20 cellular contexts compared by ENCODE assay signal in genomic region chr9:74132986-74133385, GRCh38.
A peak's percentile ranks its signal among the peaks of the same experiment; 100 is the strongest.
DNase-seq lines count a peak whose midpoint lies in the region; TF ChIP-seq lines count a peak whose summit lies in the region.
"Had no signal": no experiment of that assay in that cellular context is flagged by ENCODE, and none has a peak within 500 bp of the region (broad histone marks: within the 10 kb centered on the region; RNA-seq: fewer than 3 reads in every experiment).

No MANE protein-coding gene starts in this region.

- H3K27me3 ChIP-seq in endodermal cell (ENCODE audit: control insufficient read depth, insufficient read depth, low read length, poor library complexity, severe bottlenecking) (no peaks in the 10 kb centered on the region), neural progenitor cell (no peaks in the 10 kb centered on the region)

- H3K4me3 Mint-ChIP-seq in endodermal cell (no peak overlapping the region), neural progenitor cell (no peak overlapping the region)
- no peak overlapping the region for H3K4me3 Mint-ChIP-seq in activated T-helper 2 cell treated with anti-CD3 and anti-CD28 coated beads, Interferon-gamma antibody, Interleukin-2, Interleukin-4, amounts not matched to agents 10 μg/mL and 5 μg/mL and 100 μg/mL, durations not matched to agents 14 hours and 24 hours and 36 hours (ENCODE audit: low read depth)
- H3K4me3 Mint-ChIP-seq: activated CD8-positive, alpha-beta T cell treated with anti-CD3 and anti-CD28 coated beads, Interleukin-2, amount 10 ng/mL, durations not matched to agents 7 days and 5 days; activated naive CD8-positive, alpha-beta T cell treated with anti-CD3 and anti-CD28 coated beads, Interleukin-2, amount 50 U/mL, for 24 hours; naive thymus-derived CD8-positive, alpha-beta T cell; stimulated activated naive CD8-positive, alpha-beta T cell treated with anti-CD3 and anti-CD28 coated beads, Interleukin-15, Interleukin-2, amounts not matched to agents 100 ng/mL and 50 ng/mL, for 24 hours; T-helper 1 cell treated with Interleukin-12 subunit alpha and Interleukin-12 subunit beta and Interleukin-4 antibody, amounts not matched to agents 30 μg/mL and 1 μg/mL, for 36 hours had no signal

- no peaks in the 10 kb centered on the region for H3K9me3 ChIP-seq in endodermal cell (ENCODE audit: control insufficient read depth, low read length)
- H3K9me3 ChIP-seq in neural progenitor cell (ENCODE audit: low read depth), result no peaks in the 10 kb centered on the region
- H3K9me3 ChIP-seq: SK-N-SH had no signal

- H4K20me1 ChIP-seq in neural progenitor cell (ENCODE audit: low read depth), result no peaks in the 10 kb centered on the region

- H3K79me2 ChIP-seq in neural progenitor cell (ENCODE audit: low read depth), result no peaks in the 10 kb centered on the region

- peak overlapping the region; percentile 38 for H2AFZ ChIP-seq in neural progenitor cell (replicated peaks)

- peaks cover 4% of the 10 kb centered on the region for H3K4me1 Mint-ChIP-seq in endodermal cell
- no peaks in the 10 kb centered on the region for H3K4me1 Mint-ChIP-seq in neural progenitor cell
- no peaks in the 10 kb centered on the region for H3K4me1 Mint-ChIP-seq in activated T-helper 2 cell treated with anti-CD3 and anti-CD28 coated beads, Interferon-gamma antibody, Interleukin-2, Interleukin-4, amounts not matched to agents 10 μg/mL and 5 μg/mL and 100 μg/mL, durations not matched to agents 14 hours and 24 hours and 36 hours (ENCODE audit: low read depth)
- H3K4me1 Mint-ChIP-seq: activated naive CD8-positive, alpha-beta T cell treated with anti-CD3 and anti-CD28 coated beads, Interleukin-2, amount 50 U/mL, for 24 hours; naive thymus-derived CD8-positive, alpha-beta T cell had no signal

- H3K36me3 ChIP-seq in endodermal cell (ENCODE audit: control insufficient read depth, insufficient read depth, low read length), result no peaks in the 10 kb centered on the region
- no peaks in the 10 kb centered on the region for H3K36me3 ChIP-seq in neural progenitor cell

- TF ChIP-seq CTCF in endodermal cell (conservative IDR thresholded peaks at IDR 0.05) (peak; percentile 68), neural progenitor cell (IDR thresholded peaks at IDR 0.05) (peak; percentile 25)

- no peak overlapping the region for H3K4me2 ChIP-seq in neural progenitor cell
- H3K4me2 ChIP-seq: SK-N-SH had no signal

- H3K4me1 ChIP-seq in endodermal cell (ENCODE audit: control insufficient read depth, insufficient read depth, low read length) (no peaks in the 10 kb centered on the region), neural progenitor cell (no peaks in the 10 kb centered on the region)

- H3K4me3 ChIP-seq in endodermal cell (ENCODE audit: low read length), result no peak overlapping the region
- H3K4me3 ChIP-seq in neural progenitor cell, result no peak overlapping the region

- no peaks in the 10 kb centered on the region for H3K36me3 Mint-ChIP-seq in endodermal cell (ENCODE audit: low read depth)
- no peaks in the 10 kb centered on the region for H3K36me3 Mint-ChIP-seq in neural progenitor cell
- H3K36me3 Mint-ChIP-seq in activated T-helper 2 cell treated with anti-CD3 and anti-CD28 coated beads, Interferon-gamma antibody, Interleukin-2, Interleukin-4, amounts not matched to agents 10 μg/mL and 5 μg/mL and 100 μg/mL, durations not matched to agents 14 hours and 24 hours and 36 hours (ENCODE audit: low read depth), result no peaks in the 10 kb centered on the region
- H3K36me3 Mint-ChIP-seq: naive thymus-derived CD8-positive, alpha-beta T cell had no signal

- H3K9ac ChIP-seq in endodermal cell (ENCODE audit: extremely low read depth, low read length, poor library complexity, severe bottlenecking) (no peak overlapping the region), neural progenitor cell (no peak overlapping the region)
- H3K9ac ChIP-seq: SK-N-SH had no signal

- no peaks in the 10 kb centered on the region for H3K27me3 Mint-ChIP-seq in endodermal cell (ENCODE audit: insufficient read depth)
- no peaks in the 10 kb centered on the region for H3K27me3 Mint-ChIP-seq in neural progenitor cell (ENCODE audit: insufficient read depth, low read depth)
- no peaks in the 10 kb centered on the region for H3K27me3 Mint-ChIP-seq in activated T-helper 2 cell treated with anti-CD3 and anti-CD28 coated beads, Interferon-gamma antibody, Interleukin-2, Interleukin-4, amounts not matched to agents 10 μg/mL and 5 μg/mL and 100 μg/mL, durations not matched to agents 14 hours and 24 hours and 36 hours (ENCODE audit: low read depth)
- H3K27me3 Mint-ChIP-seq: activated naive CD8-positive, alpha-beta T cell treated with anti-CD3 and anti-CD28 coated beads, Interleukin-2, amount 50 U/mL, for 24 hours; naive thymus-derived CD8-positive, alpha-beta T cell; stimulated activated naive CD8-positive, alpha-beta T cell treated with anti-CD3 and anti-CD28 coated beads, Interleukin-15, Interleukin-2, amounts not matched to agents 100 ng/mL and 50 ng/mL, for 24 hours had no signal

- intact Hi-C loops in activated T-helper 2 cell treated with anti-CD3 and anti-CD28 coated beads, Interferon-gamma antibody, Interleukin-2, Interleukin-4, amounts not matched to agents 10 μg/mL and 5 μg/mL and 100 μg/mL, durations not matched to agents 14 hours and 24 hours and 36 hours (cut with micrococcal nuclease), result no loop called here

- 89 to 90% methylated on average over 7 of the region's 7 CpGs for WGBS in endodermal cell (ENCODE audit: insufficient coverage in 1 of 2, insufficient read length in 1 of 2), 2 experiments

- peak; percentile 33 for DNase-seq in activated effector memory CD4-positive, alpha-beta T cell treated with anti-CD3 and anti-CD28 coated beads, Interleukin-2, amount 50 U/mL, for 16 hours
- no peak for DNase-seq in activated effector memory CD4-positive, alpha-beta T cell treated with Interleukin-2 at 50 U/mL for 16 hours
- DNase-seq in NCI-H526 treated with DMSO at 0.1 percent for 48 hours (lab: John Stamatoyannopoulos, UW) (peak; percentile 25), endodermal cell (peak; percentile 72), neural progenitor cell (ENCODE audit: low spot score) (peak; percentile 26), NAMALWA (ENCODE audit: low spot score) (no peak)
- no peak for DNase-seq in stimulated activated CD4-positive, alpha-beta T cell treated with anti-CD3 and anti-CD28 coated beads, Interleukin-12 subunit alpha, Interleukin-12 subunit beta, amount 100 ng/mL, for 4 hours
- no peak for DNase-seq in activated T-helper 2 cell treated with anti-CD3 and anti-CD28 coated beads, Interferon-gamma antibody, Interleukin-2, Interleukin-4, amounts not matched to agents 10 μg/mL and 5 μg/mL and 100 μg/mL, durations not matched to agents 14 hours and 24 hours and 36 hours (ENCODE audit: low spot score)
- DNase-seq: activated CD8-positive, alpha-beta T cell treated with anti-CD3 and anti-CD28 coated beads, Interleukin-2, amount 10 ng/mL, durations not matched to agents 7 days and 5 days; activated gamma-delta T cell; activated naive CD8-positive, alpha-beta T cell treated with anti-CD3 and anti-CD28 coated beads, Interleukin-2, amount 50 U/mL, for 24 hours; activated T-cell treated with anti-CD3 and anti-CD28 coated beads for 4 hours; EL; naive thymus-derived CD8-positive, alpha-beta T cell; NCI-H1048; NCI-H524 treated with DMSO at 0.1 percent for 48 hours; SK-N-SH had no signal

- H3K9me3 Mint-ChIP-seq in endodermal cell, result no peaks in the 10 kb centered on the region
- no peaks in the 10 kb centered on the region for H3K9me3 Mint-ChIP-seq in neural progenitor cell
- H3K9me3 Mint-ChIP-seq in activated T-helper 2 cell treated with anti-CD3 and anti-CD28 coated beads, Interferon-gamma antibody, Interleukin-2, Interleukin-4, amounts not matched to agents 10 μg/mL and 5 μg/mL and 100 μg/mL, durations not matched to agents 14 hours and 24 hours and 36 hours, result no peaks in the 10 kb centered on the region
- H3K9me3 Mint-ChIP-seq: T-helper 1 cell treated with Interleukin-12 subunit alpha and Interleukin-12 subunit beta and Interleukin-4 antibody, amounts not matched to agents 30 μg/mL and 1 μg/mL, for 36 hours had no signal

- H3F3A ChIP-seq in neural progenitor cell (ENCODE audit: low read depth), result no peaks in the 10 kb centered on the region

- H3K27ac Mint-ChIP-seq in endodermal cell (no peak overlapping the region), neural progenitor cell (no peak overlapping the region)
- no peak overlapping the region for H3K27ac Mint-ChIP-seq in activated T-helper 2 cell treated with anti-CD3 and anti-CD28 coated beads, Interferon-gamma antibody, Interleukin-2, Interleukin-4, amounts not matched to agents 10 μg/mL and 5 μg/mL and 100 μg/mL, durations not matched to agents 14 hours and 24 hours and 36 hours
- H3K27ac Mint-ChIP-seq: activated CD8-positive, alpha-beta T cell treated with anti-CD3 and anti-CD28 coated beads, Interleukin-2, amount 10 ng/mL, durations not matched to agents 7 days and 5 days; activated naive CD8-positive, alpha-beta T cell treated with anti-CD3 and anti-CD28 coated beads, Interleukin-2, amount 50 U/mL, for 24 hours; naive thymus-derived CD8-positive, alpha-beta T cell; stimulated activated naive CD8-positive, alpha-beta T cell treated with anti-CD3 and anti-CD28 coated beads, Interleukin-15, Interleukin-2, amounts not matched to agents 100 ng/mL and 50 ng/mL, for 24 hours; T-helper 1 cell treated with Interleukin-12 subunit alpha and Interleukin-12 subunit beta and Interleukin-4 antibody, amounts not matched to agents 30 μg/mL and 1 μg/mL, for 36 hours had no signal

- H3K27ac ChIP-seq in endodermal cell (ENCODE audit: low read depth, low read length) (no peak overlapping the region), neural progenitor cell (no peak overlapping the region)
- H3K27ac ChIP-seq: C4-2B had no signal

Comparison
In these comparisons a context has a peak if more than half of its experiments do, and no peak if none do; other contexts are left out.
1. DNase-seq: peak in activated effector memory CD4-positive, alpha-beta T cell treated with anti-CD3 and anti-CD28 coated beads, Interleukin-2, amount 50 U/mL, for 16 hours (single experiment), NCI-H526 treated with DMSO at 0.1 percent for 48 hours (single experiment), endodermal cell (single experiment) and neural progenitor cell (single experiment); none in activated effector memory CD4-positive, alpha-beta T cell treated with Interleukin-2 at 50 U/mL for 16 hours (single experiment), NAMALWA (single experiment), stimulated activated CD4-positive, alpha-beta T cell treated with anti-CD3 and anti-CD28 coated beads, Interleukin-12 subunit alpha, Interleukin-12 subunit beta, amount 100 ng/mL, for 4 hours (single experiment) and activated T-helper 2 cell treated with anti-CD3 and anti-CD28 coated beads, Interferon-gamma antibody, Interleukin-2, Interleukin-4, amounts not matched to agents 10 μg/mL and 5 μg/mL and 100 μg/mL, durations not matched to agents 14 hours and 24 hours and 36 hours (single experiment).